ENCODE assay signal across 8 cellular contexts in genomic region chr11:83159901-83160865, GRCh38. TPM values are rescaled to one million over a fixed set of nuclear protein-coding genes. Genes with fewer than 3 reads are reported as not detected.
DNase-seq lines count a peak whose midpoint lies in the region; TF ChIP-seq lines count a peak whose summit lies in the region.

No MANE protein-coding gene starts in this region.

- no peak for TF ChIP-seq POLR2A in adrenal gland (IDR thresholded peaks at IDR 0.05)

- TF ChIP-seq CTCF in AG04449 (IDR thresholded peaks at IDR 0.05; ENCODE audit: insufficient read depth, low read length, missing control alignments), result no peak
- no peak for TF ChIP-seq CTCF in HFF-Myc (IDR thresholded peaks at IDR 0.05; ENCODE audit: low read depth, low read length, missing control alignments)
- TF ChIP-seq CTCF in adrenal gland (IDR thresholded peaks at IDR 0.05), result no peak

- H3K36me3 ChIP-seq in adrenal gland (replicated peaks in 1 of 2) (peaks cover 0 to 11% of the 10 kb centered on the region in 2 donors), thymus (ENCODE audit: control insufficient read depth, insufficient read depth) (peaks cover 7% of the 10 kb centered on the region)

- CTCF ChIA-PET in AG04449 (lab: Yijun Ruan, JAX), result interaction anchor here (0.8 to 2.0 kb wide), 4 partner anchors 10 to 293 kb away, joined by 3 to 6 read pairs (median 4); no protein-coding TSS in a partner anchor

- WGBS in adrenal gland, 4 donors, result 15 to 23% (median 19%) methylated on average over 6 of the region's 6 CpGs
- 57% methylated on average over 6 of the region's 6 CpGs for WGBS in thymus

- POLR2A ChIA-PET in AG04449 (lab: Yijun Ruan, JAX), result interaction anchor here (1.4 kb wide), 1 partner anchor 260 kb away, joined by 4 read pairs; the partner anchor contains the start of gene PRCP

- H3K9me3 ChIP-seq in adrenal gland (replicated peaks in 1 of 3), result no peaks in the 10 kb centered on the region
- peaks cover 2% of the 10 kb centered on the region for H3K9me3 ChIP-seq in thymus (ENCODE audit: control insufficient read depth)

- H3K4me3 ChIP-seq in AG04449 (ENCODE audit: low read depth, low read length) (peak overlapping the region; percentile 84), HFF-Myc (replicated peaks; ENCODE audit: low read depth, low read length) (peak overlapping the region; percentile 99), adrenal gland (peak overlapping the region in 2 of 4 donors; percentile 61 to 96), thymus (ENCODE audit: low read length) (peak overlapping the region; percentile 80)

- H3K27me3 ChIP-seq in adrenal gland, result no peaks in the 10 kb centered on the region
- no peaks in the 10 kb centered on the region for H3K27me3 ChIP-seq in thymus (ENCODE audit: control insufficient read depth, insufficient read depth)

- peaks cover 9 to 49% of the 10 kb centered on the region in 2 donors for H3K4me1 ChIP-seq in adrenal gland (replicated peaks in 1 of 2)
- no peaks in the 10 kb centered on the region for H3K4me1 ChIP-seq in thymus (ENCODE audit: control insufficient read depth, insufficient read depth, low read length)

- H3K27ac ChIP-seq in adrenal gland (peak overlapping the region in 4 of 5 donors; percentile 19 to 100 (median 37)), thymus (ENCODE audit: low read depth) (peak overlapping the region; percentile 20)

- DNase-seq in AG04449 (ENCODE audit: low read depth, low spot score) (no peak), HFF-Myc (ENCODE audit: extremely low read depth, low read depth) (no peak), adrenal gland (peak in 2 of 7 donors; percentile 21 to 27), kidney glomerular epithelial cell (lab: John Stamatoyannopoulos, UW) (peak; percentile 19), NCI-H2227 treated with DMSO at 0.1 percent for 48 hours (lab: John Stamatoyannopoulos, UW) (no peak), NCI-H2107 treated with DMSO at 0.1 percent for 48 hours (lab: John Stamatoyannopoulos, UW; ENCODE audit: unreplicated experiment) (no peak)
- DNase-seq in activated CD4-positive, CD25-positive, alpha-beta regulatory T cell treated with anti-CD3 and anti-CD28 coated beads, Interleukin-2, amount 50 U/mL, for 72 hours, result no peak

- intact Hi-C loops in adrenal gland (cut with DNase I), result loop anchor here in 1 of 2 donors (10.0 kb wide), 1 partner anchor 255 kb away; the partner anchor contains the start of genes DDIAS and PRCP

RNA-seq across cellular contexts. Expression of gene PCF11, which starts 3.3 kb away (rescaled TPM):
- 10 to 100 TPM; 20.2 to 62.8 (median 47.3) TPM for total RNA-seq in adrenal gland
- polyA plus RNA-seq in adrenal gland (10 to 100 TPM; 40.0 to 46.9 (median 46.8) TPM), thymus (62.8 TPM)

RNA-seq across cellular contexts. Expression of gene ANKRD42, which starts 33.3 kb away (rescaled TPM):
- 10 to 100 TPM; 15.3 to 34.3 (median 25.9) TPM for total RNA-seq in adrenal gland
- polyA plus RNA-seq in adrenal gland, result 10 to 100 TPM in 2 of 3 donors, 1 to 10 TPM in 1; 9.0 to 23.6 (median 12.4) TPM
- 5.7 TPM for polyA plus RNA-seq in thymus
